ENCODE assay signal across 19 cellular contexts in the genomic region with DNA sequence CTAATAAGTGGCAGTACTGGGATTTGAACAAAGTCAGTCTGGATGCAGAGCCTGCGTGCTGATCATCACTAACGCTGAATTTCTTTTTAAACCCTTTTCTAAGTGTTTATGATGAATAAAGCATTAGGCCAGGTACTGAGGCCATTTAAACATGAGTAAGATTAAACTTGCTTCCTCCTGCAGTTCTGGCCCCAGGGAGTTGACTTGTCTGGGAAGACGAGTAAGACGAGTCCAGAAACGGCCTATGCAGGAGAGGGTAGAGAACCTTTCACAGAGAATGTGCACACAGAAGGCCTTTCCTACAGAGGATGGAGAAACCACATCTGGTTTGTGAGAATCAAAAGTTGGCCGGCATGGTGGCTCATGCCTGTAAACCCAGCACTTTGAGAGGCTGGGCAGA. TPM values are rescaled to one million over a fixed set of nuclear protein-coding genes. Genes with fewer than 3 reads are reported as not detected.
A peak's percentile ranks its signal among the peaks of the same experiment; 100 is the strongest.
DNase-seq lines count a peak whose midpoint lies in the region; ATAC-seq and TF ChIP-seq lines count a peak whose summit lies in the region.
"Had no signal": no experiment of that assay in that cellular context is flagged by ENCODE, and none has a peak within 500 bp of the region (broad histone marks: within the 10 kb centered on the region; RNA-seq: fewer than 3 reads in every experiment).

No MANE protein-coding gene starts in this region.

- peaks cover 26% of the 10 kb centered on the region for H3K4me1 ChIP-seq in mesendoderm (ENCODE audit: control insufficient read depth, low read depth, low read length)

- no peaks in the 10 kb centered on the region for H3K27me3 ChIP-seq in mesendoderm (ENCODE audit: insufficient read depth, low read length, poor library complexity)

- H3K23ac ChIP-seq in mesendoderm (ENCODE audit: low read length), result no peak overlapping the region

- H3K27ac ChIP-seq in mesendoderm (ENCODE audit: low read depth, low read length), result peak overlapping the region; percentile 46

- H2BK120ac ChIP-seq in mesendoderm (ENCODE audit: low read depth, low read length), result no peak overlapping the region

- H3K79me1 ChIP-seq in mesendoderm (ENCODE audit: low read length), result peaks cover 1% of the 10 kb centered on the region

- peak overlapping the region; percentile 84 for H3K4ac ChIP-seq in mesendoderm (ENCODE audit: low read depth, low read length)

- no peak overlapping the region for H3K4me3 ChIP-seq in mesendoderm (ENCODE audit: low read length)
- H3K4me3 ChIP-seq: GM12878, K562 had no signal

- intact Hi-C loops in cardiac septum (cut with DNase I), result loop anchor here (5.0 to 10.0 kb wide), 2 partner anchors 35 to 127 kb away; no protein-coding TSS in a partner anchor
- intact Hi-C loops in left cardiac atrium (cut with DNase I), result no loop called here
- intact Hi-C loops in activated CD4-positive, alpha-beta T cell treated with anti-CD3 and anti-CD28 coated beads for 36 hours (cut with DNase I, micrococcal nuclease), result no loop called here

- H3K4me2 ChIP-seq in mesendoderm (ENCODE audit: low read length), result no peak overlapping the region

- H3K56ac ChIP-seq in mesendoderm (ENCODE audit: low read length), result peak overlapping the region; percentile 29

- CTCF ChIA-PET in activated CD4-positive, alpha-beta T cell treated with anti-CD3 and anti-CD28 coated beads for 36 hours (lab: Charles Lee), result interaction anchor here (0.6 kb wide), 2 partner anchors 26 to 38 kb away, joined by 3 read pairs; no protein-coding TSS in a partner anchor

- H4K5ac ChIP-seq in mesendoderm (ENCODE audit: low read length), result no peak overlapping the region

- peak overlapping the region; percentile 97 for H3K27ac Mint-ChIP-seq in endothelial cell (ENCODE audit: unreplicated experiment)
- H3K27ac Mint-ChIP-seq in activated CD4-positive, alpha-beta T cell treated with anti-CD3 and anti-CD28 coated beads for 36 hours, result no peak overlapping the region
- H3K27ac Mint-ChIP-seq: B cell; CD4-positive, alpha-beta T cell had no signal

- H3K9ac ChIP-seq in mesendoderm (ENCODE audit: low read length), result peak overlapping the region; percentile 2

- TF ChIP-seq CTCF in endothelial cell (IDR thresholded peaks at IDR 0.05; ENCODE audit: unreplicated experiment), result no peak

- DNase-seq in cardiac septum (ENCODE audit: low spot score) (peak; percentile 43), left cardiac atrium (no peak), endothelial cell (ENCODE audit: low spot score) (no peak), mesendoderm (no peak), hippocampal formation (lab: John Stamatoyannopoulos, UW) (no peak), SW 1271 (lab: John Stamatoyannopoulos, UW) (no peak)
- DNase-seq in activated CD4-positive, alpha-beta T cell treated with anti-CD3 and anti-CD28 coated beads for 36 hours, result no peak
- DNase-seq: 8988T; Caco-2; CD4-positive, alpha-beta T cell; GOT3; NCI-H1105; NCI-H2081; NK-92 treated with Interleukin-12 subunit alpha and Interleukin-12 subunit beta, amount 100 ng/mL, for 24 hours; Right ventricle myocardium superior had no signal

- ATAC-seq in left cardiac atrium (no peak), HG02981 (IDR thresholded peaks at IDR 0.05; ENCODE audit: unreplicated experiment) (no peak)
- ATAC-seq in activated CD4-positive, alpha-beta T cell treated with anti-CD3 and anti-CD28 coated beads for 36 hours, result no peak
- ATAC-seq: GM12878, K562 had no signal

- H3K79me2 ChIP-seq in mesendoderm (ENCODE audit: control insufficient read depth, insufficient read depth, low read length), result no peaks in the 10 kb centered on the region

- POLR2A ChIA-PET in activated CD4-positive, alpha-beta T cell treated with anti-CD3 and anti-CD28 coated beads for 36 hours (lab: Charles Lee), result no interaction called here

- no peak overlapping the region for H3K18ac ChIP-seq in mesendoderm (ENCODE audit: low read length)

- WGBS in mesendoderm (ENCODE audit: extremely low coverage, insufficient coverage, low lambda C conversion rate), result no CpG with 5 or more reads among the region's 6 CpGs

- H2BK5ac ChIP-seq in mesendoderm (ENCODE audit: low read length), result no peak overlapping the region

- H3K4me3 Mint-ChIP-seq in endothelial cell (ENCODE audit: unreplicated experiment), result no peak overlapping the region
- H3K4me3 Mint-ChIP-seq in activated CD4-positive, alpha-beta T cell treated with anti-CD3 and anti-CD28 coated beads for 36 hours, result no peak overlapping the region
- H3K4me3 Mint-ChIP-seq: B cell; CD4-positive, alpha-beta T cell had no signal

- peaks cover 86% of the 10 kb centered on the region for H3K4me1 Mint-ChIP-seq in endothelial cell (ENCODE audit: unreplicated experiment)
- H3K4me1 Mint-ChIP-seq in activated CD4-positive, alpha-beta T cell treated with anti-CD3 and anti-CD28 coated beads for 36 hours, result no peaks in the 10 kb centered on the region
- H3K4me1 Mint-ChIP-seq: B cell had no signal

- peaks cover 22% of the 10 kb centered on the region for H3K27me3 Mint-ChIP-seq in endothelial cell (ENCODE audit: unreplicated experiment)
- no peaks in the 10 kb centered on the region for H3K27me3 Mint-ChIP-seq in activated CD4-positive, alpha-beta T cell treated with anti-CD3 and anti-CD28 coated beads for 36 hours
- H3K27me3 Mint-ChIP-seq: B cell; CD4-positive, alpha-beta T cell had no signal

- peak overlapping the region; percentile 35 for H2AK5ac ChIP-seq in mesendoderm (ENCODE audit: low read length)

- no peaks in the 10 kb centered on the region for H3K36me3 Mint-ChIP-seq in endothelial cell (ENCODE audit: low read depth, unreplicated experiment)
- no peaks in the 10 kb centered on the region for H3K36me3 Mint-ChIP-seq in activated CD4-positive, alpha-beta T cell treated with anti-CD3 and anti-CD28 coated beads for 36 hours (ENCODE audit: low read depth)

- no peaks in the 10 kb centered on the region for H3K9me3 Mint-ChIP-seq in endothelial cell (ENCODE audit: unreplicated experiment)
- H3K9me3 Mint-ChIP-seq in activated CD4-positive, alpha-beta T cell treated with anti-CD3 and anti-CD28 coated beads for 36 hours (ENCODE audit: low read depth), result no peaks in the 10 kb centered on the region
- H3K9me3 Mint-ChIP-seq: CD4-positive, alpha-beta T cell had no signal

- no peaks in the 10 kb centered on the region for H3K36me3 ChIP-seq in mesendoderm (ENCODE audit: control insufficient read depth, insufficient read depth, low read length)

- no peak overlapping the region for H2BK15ac ChIP-seq in mesendoderm (replicated peaks; ENCODE audit: low read depth)

- no peak overlapping the region for H4K8ac ChIP-seq in mesendoderm (ENCODE audit: low read depth, low read length)

RNA-seq across cellular contexts. Expression of gene SPRY4, which starts 42.9 kb away (rescaled TPM):
- total RNA-seq in cardiac septum (20.6 TPM), left cardiac atrium (10 to 100 TPM; 13.3 to 30.6 TPM), endothelial cell (ENCODE audit: unreplicated experiment) (74.2 TPM)
- 72.5 TPM for polyA plus RNA-seq in mesendoderm (2013, experiment 1 of 2)
- polyA plus RNA-seq in mesendoderm (2013, experiment 2 of 2), result 71.1 TPM
- under 1 TPM; 0.93 to 0.98 TPM for total RNA-seq in activated CD4-positive, alpha-beta T cell treated with anti-CD3 and anti-CD28 coated beads for 36 hours
- total RNA-seq: B cell had no signal

Comparison
In these comparisons a context has a peak if more than half of its experiments do, and no peak if none do; other contexts are left out.
1. RNA of gene SPRY4, which starts 42.9 kb away (total RNA-seq): 74.2 TPM in endothelial cell (single experiment), 13.3 to 30.6 TPM in left cardiac atrium and 20.6 TPM in cardiac septum (single experiment); 0.93 to 0.98 TPM in activated CD4-positive, alpha-beta T cell treated with anti-CD3 and anti-CD28 coated beads for 36 hours; every median in the first group is over 4 times any median in the second.